Comparison of ENCODE assay signal across 8 cellular contexts in the genomic region with DNA sequence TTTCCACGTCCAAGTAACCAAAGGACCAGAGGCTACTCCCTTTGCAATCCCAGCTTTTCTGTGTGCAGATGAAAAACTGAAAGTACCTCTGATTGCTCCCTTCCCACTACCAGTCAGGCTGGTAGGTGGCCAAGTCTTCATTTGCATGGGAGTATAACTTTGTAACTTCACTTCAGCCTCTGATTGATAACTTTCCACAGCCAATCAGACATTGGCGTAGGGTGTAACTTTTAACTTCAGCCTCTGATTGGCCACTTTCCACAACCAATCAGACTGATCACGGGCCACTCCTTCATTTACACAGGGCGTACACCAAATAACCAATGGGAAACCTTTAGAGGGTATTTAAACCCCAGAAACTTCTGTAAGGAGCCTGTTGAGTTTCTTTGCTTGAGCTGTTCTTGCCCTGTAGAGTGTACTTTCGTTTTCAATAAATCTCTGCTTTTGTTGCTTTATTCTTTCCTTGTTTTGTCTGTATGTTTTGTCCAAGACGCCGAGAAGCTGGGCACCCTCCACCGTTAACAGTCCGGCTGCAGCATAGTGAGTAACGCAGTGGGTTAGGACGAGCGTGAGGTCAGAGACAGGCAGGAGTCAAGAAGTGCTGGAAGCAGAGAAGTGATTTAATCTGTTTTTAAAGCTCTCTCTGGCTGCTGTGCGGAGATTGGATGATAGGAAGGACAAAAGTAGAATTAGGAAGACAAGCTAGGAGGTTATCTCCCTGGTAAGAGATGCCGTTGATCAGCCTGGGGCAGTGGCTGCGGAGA. TPM values are rescaled to one million over a fixed set of nuclear protein-coding genes. Genes with fewer than 3 reads are reported as not detected.
A peak's percentile ranks its signal among the peaks of the same experiment; 100 is the strongest.
DNase-seq lines count a peak whose midpoint lies in the region; ATAC-seq lines count a peak whose summit lies in the region.

No MANE protein-coding gene starts in this region.

- DNase-seq in DMS 273 (lab: John Stamatoyannopoulos, UW; ENCODE audit: unreplicated experiment) (peak; percentile 95), RPMI8226 (peak; percentile 83)
- DNase-seq in activated effector memory CD4-positive, alpha-beta T cell treated with anti-CD3 and anti-CD28 coated beads, Interleukin-2, amount 50 U/mL, for 16 hours, result no peak

- ATAC-seq in GM21825 (IDR thresholded peaks at IDR 0.05; ENCODE audit: unreplicated experiment), result no peak
- ATAC-seq in HG02938 (IDR thresholded peaks at IDR 0.05; ENCODE audit: unreplicated experiment), result no peak

- H3K4me3 ChIP-seq in esophagus (ENCODE audit: low read depth in 1 of 2, low read length in 2 of 2), result peak overlapping the region; percentile 24 to 47
- peak overlapping the region; percentile 50 to 55 for H3K4me3 ChIP-seq in muscle layer of duodenum (ENCODE audit: low read depth in 1 of 2, low read length in 2 of 2)

- H3K4me1 ChIP-seq in esophagus (ENCODE audit: control insufficient read depth in 2 of 2, insufficient read depth in 2 of 2, low read length in 1 of 2) (peaks cover 0 to 3% of the 10 kb centered on the region in 2 donors), muscle layer of duodenum (ENCODE audit: control insufficient read depth in 1 of 2, insufficient read depth in 2 of 2, low read length in 2 of 2) (peaks cover 5 to 20% of the 10 kb centered on the region in 2 donors)

- 34 to 49% methylated on average over 15 of the region's 15 CpGs for WGBS in esophagus, 2 donors

- H3K36me3 ChIP-seq in KOPT-K1 (ENCODE audit: insufficient read depth, low read length) (peaks cover 3% of the 10 kb centered on the region; the same call in 1 of the 2 replicates), esophagus (ENCODE audit: control insufficient read depth in 2 of 2, insufficient read depth in 2 of 2, low read length in 1 of 2) (no peaks in the 10 kb centered on the region), muscle layer of duodenum (ENCODE audit: control insufficient read depth in 1 of 2, insufficient read depth in 2 of 2, low read length in 2 of 2) (no peaks in the 10 kb centered on the region)

- H3K27me3 ChIP-seq in esophagus (ENCODE audit: control insufficient read depth in 1 of 2, insufficient read depth in 2 of 2, low read length in 2 of 2), result no peaks in the 10 kb centered on the region
- H3K27me3 ChIP-seq in muscle layer of duodenum (ENCODE audit: low read depth, low read length), result no peaks in the 10 kb centered on the region

- H3K9me3 ChIP-seq in KOPT-K1 (ENCODE audit: insufficient read depth, low read length, poor library complexity, severe bottlenecking), result peaks cover 2% of the 10 kb centered on the region
- H3K9me3 ChIP-seq in esophagus (ENCODE audit: control insufficient read depth in 2 of 2, insufficient read depth in 1 of 2, low read depth in 1 of 2, low read length in 1 of 2), result no peaks in the 10 kb centered on the region
- H3K9me3 ChIP-seq in muscle layer of duodenum (ENCODE audit: control insufficient read depth in 1 of 2, low read length in 2 of 2), result peaks cover 0 to 2% of the 10 kb centered on the region in 2 donors

- peak overlapping the region; percentile 22 for H3K27ac ChIP-seq in KOPT-K1 (ENCODE audit: low read depth, low read length, poor library complexity, severe bottlenecking)
- peak overlapping the region; percentile 83 to 90 for H3K27ac ChIP-seq in esophagus (ENCODE audit: low read depth in 2 of 2, low read length in 1 of 2)
- H3K27ac ChIP-seq in muscle layer of duodenum (ENCODE audit: low read length), result peak overlapping the region; percentile 28

RNA-seq across cellular contexts. Expression of gene EXOSC2, which starts 3.5 kb away (rescaled TPM):
- 10 to 100 TPM; 14.3 to 17.4 TPM for polyA plus RNA-seq in esophagus

RNA-seq across cellular contexts. Expression of gene PRDM12, which starts 25.7 kb away (rescaled TPM):
- under 1 TPM in 1 of 2 donors, not detected in 1; 0.04 TPM for polyA plus RNA-seq in esophagus

Comparison
In these comparisons a context has a peak if more than half of its experiments do, and no peak if none do; other contexts are left out.
1. H3K27ac ChIP-seq: peak in every context shown above with its lines; median percentile 86 in esophagus; 28 in muscle layer of duodenum; 22 in KOPT-K1.